In genomic region chr14:90698379-90698869, GRCh38 we compare ENCODE assay signal across 8 cellular contexts.
DNase-seq lines count a peak whose midpoint lies in the region; ATAC-seq and TF ChIP-seq lines count a peak whose summit lies in the region.

No MANE protein-coding gene starts in this region.

- TF ChIP-seq CTCF in VCaP (conservative IDR thresholded peaks at IDR 0.05) (no peak), heart right ventricle (IDR thresholded peaks at IDR 0.05) (no peak), H9 (conservative IDR thresholded peaks at IDR 0.05) (no peak)

- no peak overlapping the region for H3K4me3 Mint-ChIP-seq in H9

- H2BK12ac ChIP-seq in H9 (ENCODE audit: insufficient read length, low read depth, low read length): no peak overlapping the region

- H3K4me1 ChIP-seq in heart right ventricle (peaks cover 13 to 47% (median 40%) of the 10 kb centered on the region in 9 donors), H9 (ENCODE audit: insufficient read depth, low read length) (no peaks in the 10 kb centered on the region)

- no peak overlapping the region for H4K8ac ChIP-seq in H9 (replicated peaks; ENCODE audit: insufficient read length, low read depth, low read length)

- H3K79me2 ChIP-seq in H9 (ENCODE audit: insufficient read depth, low read length): no peaks in the 10 kb centered on the region

- no peaks in the 10 kb centered on the region; a peak in 1 of 7 replicates for H3K36me3 Mint-ChIP-seq in H9 (ENCODE audit: insufficient read depth in 1 of 3, low read depth in 3 of 3)

- H4K5ac ChIP-seq in H9 (ENCODE audit: insufficient read length, low read depth, low read length): no peak overlapping the region

- no peaks in the 10 kb centered on the region for H4K20me1 ChIP-seq in H9 (ENCODE audit: control insufficient read depth, insufficient read depth, insufficient read length)

- H3K56ac ChIP-seq in H9 (ENCODE audit: insufficient read length, low read depth, low read length): no peak overlapping the region

- H3K23ac ChIP-seq in H9 (ENCODE audit: insufficient read length, low read depth, low read length): no peak overlapping the region

- H3K4ac ChIP-seq in H9 (ENCODE audit: low read depth, low read length): no peak overlapping the region

- H3K27me3 ChIP-seq in heart right ventricle (no peaks in the 10 kb centered on the region), H9 (ENCODE audit: insufficient read depth, low read length) (no peaks in the 10 kb centered on the region)

- no peak overlapping the region for H2BK20ac ChIP-seq in H9 (ENCODE audit: low read depth, low read length, poor library complexity, severe bottlenecking)

- no peak overlapping the region for H3T11ph ChIP-seq in H9 (ENCODE audit: low read length)

- H3K79me1 ChIP-seq in H9 (ENCODE audit: insufficient read depth, low read depth, low read length, poor library complexity, severe bottlenecking): no peaks in the 10 kb centered on the region

- no peak overlapping the region for H2AK5ac ChIP-seq in H9 (ENCODE audit: insufficient read length, low read length)

- intact Hi-C loops in heart right ventricle (cut with DNase I): loop anchor here in 8 of 10 donors (1.0 to 10.0 kb wide), 10 partner anchors 59 to 396 kb away; partner anchors contain the start of gene CALM1 (in 2 of the 8)
- intact Hi-C loops in sciatic nerve (cut with DNase I): loop anchor here (5.0 kb wide), 1 partner anchor 291 kb away; no protein-coding TSS in a partner anchor

- no peak overlapping the region for H2BK120ac ChIP-seq in H9 (ENCODE audit: low read depth, low read length, poor library complexity, severe bottlenecking)

- no peak overlapping the region for H3K9ac ChIP-seq in H9 (ENCODE audit: extremely low read depth, insufficient read length, low read length)

- no peak overlapping the region; the same call in 1 of the 2 replicates for H3K14ac ChIP-seq in H9 (ENCODE audit: insufficient read depth, low read length)

- DNase-seq in GM04503 (ENCODE audit: low read depth): peak; percentile 33
- peak; percentile 70 to 78 for DNase-seq in heart right ventricle
- peak; percentile 77 for DNase-seq in sciatic nerve (ENCODE audit: low spot score)
- no peak for DNase-seq in NK-92 treated with Interleukin-12 subunit alpha and Interleukin-12 subunit beta, amount 100 ng/mL, for 24 hours (lab: John Stamatoyannopoulos, UW)
- DNase-seq in activated effector memory CD4-positive, alpha-beta T cell treated with Interleukin-2 at 50 U/mL for 16 hours: no peak
- DNase-seq in H9: no peak
- no peak for DNase-seq in activated naive CD4-positive, alpha-beta T cell treated with anti-CD3 and anti-CD28 coated beads, Interleukin-2, amount 50 U/mL, for 16 hours

- H3K9me3 ChIP-seq in heart right ventricle (no peaks in the 10 kb centered on the region), H9 (ENCODE audit: control insufficient read depth, low read depth, low read length) (no peaks in the 10 kb centered on the region)

- H4K91ac ChIP-seq in H9 (ENCODE audit: insufficient read length, low read depth, low read length): no peak overlapping the region

- WGBS in heart right ventricle, 2 donors: 8 to 14% methylated on average over 7 of the region's 7 CpGs
- no CpG with 5 or more reads among the region's 7 CpGs for WGBS in H9 (ENCODE audit: extremely low coverage, insufficient read length, low lambda C conversion rate)

- H3K18ac ChIP-seq in H9 (ENCODE audit: insufficient read length, low read depth, low read length): no peak overlapping the region

- peak overlapping the region in 1 of 3 experiments; percentile 42; a peak in 2 of 7 replicates for H3K27ac Mint-ChIP-seq in H9

- peak; percentile 67 to 83 (median 74) for ATAC-seq in heart right ventricle
- peak; percentile 73 for ATAC-seq in sciatic nerve

- no peaks in the 10 kb centered on the region for H3K36me3 ChIP-seq in heart right ventricle

- H2BK5ac ChIP-seq in H9 (ENCODE audit: insufficient read length, low read length): no peak overlapping the region

- no peak overlapping the region for H2AFZ ChIP-seq in H9 (ENCODE audit: low read length)

- no peak overlapping the region for H2BK15ac ChIP-seq in H9 (ENCODE audit: low read depth, low read length)

- no peaks in the 10 kb centered on the region for H3K27me3 Mint-ChIP-seq in H9 (ENCODE audit: low read depth)

- H3K9me3 Mint-ChIP-seq in H9: no peaks in the 10 kb centered on the region

- H3K23me2 ChIP-seq in H9 (ENCODE audit: insufficient read length, low read depth, low read length, poor library complexity, severe bottlenecking): no peaks in the 10 kb centered on the region

- H3K4me2 ChIP-seq in H9 (ENCODE audit: insufficient read depth, insufficient read length, low read length): no peak overlapping the region

- peaks cover 8 to 16% of the 10 kb centered on the region in 2 experiments for H3K4me1 Mint-ChIP-seq in H9

- peak overlapping the region; percentile 78 for H3K27ac ChIP-seq in VCaP
- peak overlapping the region in 9 of 10 donors; percentile 60 to 88 (median 74) for H3K27ac ChIP-seq in heart right ventricle
- no peak overlapping the region for H3K27ac ChIP-seq in H9 (ENCODE audit: insufficient read length, low read depth, low read length)

- no peak overlapping the region for H3K4me3 ChIP-seq in heart right ventricle

Comparison
In these comparisons a context has a peak if more than half of its experiments do, and no peak if none do; other contexts are left out.
1. DNase-seq: peak in GM04503 (single experiment), heart right ventricle (2 of 2) and sciatic nerve (single experiment); none in NK-92 treated with Interleukin-12 subunit alpha and Interleukin-12 subunit beta, amount 100 ng/mL, for 24 hours (single experiment), activated effector memory CD4-positive, alpha-beta T cell treated with Interleukin-2 at 50 U/mL for 16 hours (single experiment), H9 (single experiment) and activated naive CD4-positive, alpha-beta T cell treated with anti-CD3 and anti-CD28 coated beads, Interleukin-2, amount 50 U/mL, for 16 hours (single experiment).